In the genomic region with DNA sequence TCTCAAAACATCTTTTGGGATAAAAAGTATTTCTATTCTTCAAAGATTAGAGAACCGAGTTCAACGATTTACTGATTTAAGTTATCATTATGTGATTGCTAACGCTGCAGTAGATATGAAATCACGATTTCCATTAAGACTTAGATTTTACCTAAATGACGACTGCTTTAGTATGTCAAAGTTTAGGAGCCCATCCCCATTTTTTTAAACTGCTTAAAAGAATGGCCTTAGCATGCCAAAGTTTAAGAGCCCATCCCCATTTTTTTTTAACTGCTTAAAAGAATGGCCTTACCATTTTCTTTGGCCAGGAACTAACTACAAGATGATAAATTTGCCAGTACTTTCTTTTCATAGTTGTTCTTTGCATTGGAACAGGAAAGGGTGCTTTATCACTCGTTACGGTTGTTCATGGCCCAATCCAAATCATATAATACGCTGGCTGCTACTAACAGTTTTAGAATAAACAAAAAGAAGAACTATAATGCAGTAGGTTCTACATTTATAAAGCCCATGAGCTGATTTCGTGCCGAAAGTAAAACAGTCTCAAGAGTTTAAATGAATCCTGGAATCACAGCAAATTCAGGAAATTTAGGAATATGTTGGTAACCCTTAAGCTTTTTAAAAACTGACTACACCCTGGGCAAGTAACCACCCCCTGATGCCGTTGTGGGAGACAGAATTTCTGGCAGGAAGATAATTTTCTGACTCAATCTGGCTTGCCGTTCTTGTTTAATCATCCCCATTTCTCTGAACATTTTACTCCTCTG, we compare ENCODE assay signal across 8 cellular contexts. TPM values are rescaled to one million over a fixed set of nuclear protein-coding genes. Genes with fewer than 3 reads are reported as not detected.
DNase-seq lines count a peak whose midpoint lies in the region; ATAC-seq and TF ChIP-seq lines count a peak whose summit lies in the region.

No MANE protein-coding gene starts in this region.

- no peaks in the 10 kb centered on the region for H3K9me3 Mint-ChIP-seq in CD8-positive, alpha-beta T cell

- peak overlapping the region; percentile 99 for H3K27ac Mint-ChIP-seq in CD8-positive, alpha-beta T cell

- H3K36me3 ChIP-seq in CD8-positive, alpha-beta T cell (ENCODE audit: insufficient read depth, low read length): no peaks in the 10 kb centered on the region
- no peaks in the 10 kb centered on the region for H3K36me3 ChIP-seq in KOPT-K1 (ENCODE audit: insufficient read depth, low read length)
- no peaks in the 10 kb centered on the region for H3K36me3 ChIP-seq in ascending aorta
- H3K36me3 ChIP-seq in thyroid gland: no peaks in the 10 kb centered on the region

- intact Hi-C loops in CD8-positive, alpha-beta T cell (cut with DNase I, micrococcal nuclease): loop anchor here (5.0 kb wide), 3 partner anchors 35 to 1415 kb away; partner anchors contain the start of genes GPR171 (in 1 of the 2) and GYG1 (in 1 of the 2)
- intact Hi-C loops in ascending aorta (cut with DNase I): loop anchor here (1.0 to 10.0 kb wide), 6 partner anchors 36 to 592 kb away; partner anchors contain the start of genes EIF2A, RNF13, SELENOT and SERP1
- intact Hi-C loops in thyroid gland (cut with DNase I): no loop called here

- ATAC-seq in CD8-positive, alpha-beta T cell: no peak
- ATAC-seq in HG03439 (IDR thresholded peaks at IDR 0.05; ENCODE audit: unreplicated experiment) (no peak), HG02759 (IDR thresholded peaks at IDR 0.05; ENCODE audit: unreplicated experiment) (no peak)

- H3K27me3 Mint-ChIP-seq in CD8-positive, alpha-beta T cell (ENCODE audit: low read depth): no peaks in the 10 kb centered on the region

- WGBS in thyroid gland, 2 donors: 37 to 38% methylated on average over 12 of the region's 12 CpGs

- no peaks in the 10 kb centered on the region for H3K27me3 ChIP-seq in CD8-positive, alpha-beta T cell (ENCODE audit: insufficient read depth, low read length)
- H3K27me3 ChIP-seq in ascending aorta (no peaks in the 10 kb centered on the region), layer of hippocampus (ENCODE audit: control insufficient read depth, insufficient read depth, low read length) (no peaks in the 10 kb centered on the region), thyroid gland (no peaks in the 10 kb centered on the region)

- H3K4me3 ChIP-seq in CD8-positive, alpha-beta T cell (ENCODE audit: low read depth, low read length): peak overlapping the region; percentile 67
- H3K4me3 ChIP-seq in ascending aorta (peak overlapping the region; percentile 59 to 81), thyroid gland (replicated peaks in 1 of 3) (peak overlapping the region in 2 of 3 donors; percentile 29 to 87)

- CTCF ChIA-PET in CD8-positive, alpha-beta T cell (lab: Charles Lee): interaction anchor here (1.0 to 2.8 kb wide), 3 partner anchors 15 to 23 kb away, joined by 3 to 8 read pairs (median 5); no protein-coding TSS in a partner anchor

- peak in 2 of 7 experiments; percentile 16 to 20 for DNase-seq in CD8-positive, alpha-beta T cell
- DNase-seq in ascending aorta (ENCODE audit: low spot score in 2 of 2): no peak
- DNase-seq in thyroid gland: no peak
- no peak for DNase-seq in NCI-H1048 (lab: John Stamatoyannopoulos, UW)

- no peak for TF ChIP-seq POLR2A in thyroid gland (IDR thresholded peaks at IDR 0.05)

- POLR2A ChIA-PET in CD8-positive, alpha-beta T cell (lab: Charles Lee): interaction anchor here (0.6 to 4.9 kb wide), 11 partner anchors 11 to 795 kb away, joined by 3 to 39 read pairs (median 7); partner anchors contain the start of genes EIF2A, SELENOT, SERP1 and SIAH2

- peaks cover 14% of the 10 kb centered on the region for H3K36me3 Mint-ChIP-seq in CD8-positive, alpha-beta T cell

- peak overlapping the region; percentile 89 for H3K4me3 Mint-ChIP-seq in CD8-positive, alpha-beta T cell

- no peak for TF ChIP-seq CTCF in CD8-positive, alpha-beta T cell (IDR thresholded peaks at IDR 0.05)
- TF ChIP-seq CTCF in ascending aorta (IDR thresholded peaks at IDR 0.05) (no peak), thyroid gland (IDR thresholded peaks at IDR 0.05) (no peak)

- peak overlapping the region; percentile 92 for H3K27ac ChIP-seq in CD8-positive, alpha-beta T cell (ENCODE audit: low read depth, low read length)
- peak overlapping the region; percentile 91 for H3K27ac ChIP-seq in KOPT-K1 (ENCODE audit: low read depth, low read length, poor library complexity, severe bottlenecking)
- H3K27ac ChIP-seq in ascending aorta: peak overlapping the region; percentile 97 to 99
- peak overlapping the region; percentile 99 for H3K27ac ChIP-seq in layer of hippocampus (ENCODE audit: low read depth, low read length)
- H3K27ac ChIP-seq in thyroid gland: peak overlapping the region; percentile 99 to 100 (median 100)

- peaks cover 5% of the 10 kb centered on the region for H3K4me1 ChIP-seq in CD8-positive, alpha-beta T cell (ENCODE audit: insufficient read depth, low read length)
- peaks cover 0 to 3% of the 10 kb centered on the region in 2 donors for H3K4me1 ChIP-seq in ascending aorta
- peaks cover 0 to 9% of the 10 kb centered on the region in 2 donors for H3K4me1 ChIP-seq in thyroid gland

- peaks cover 22% of the 10 kb centered on the region for H3K4me1 Mint-ChIP-seq in CD8-positive, alpha-beta T cell (ENCODE audit: low read depth)

- H3K9me3 ChIP-seq in CD8-positive, alpha-beta T cell (ENCODE audit: low read length): no peaks in the 10 kb centered on the region
- H3K9me3 ChIP-seq in KOPT-K1 (ENCODE audit: insufficient read depth, low read length, poor library complexity, severe bottlenecking) (no peaks in the 10 kb centered on the region), ascending aorta (no peaks in the 10 kb centered on the region), thyroid gland (no peaks in the 10 kb centered on the region)

RNA-seq across cellular contexts. Expression of gene TSC22D2, which starts 0.9 kb away (rescaled TPM):
- total RNA-seq in CD8-positive, alpha-beta T cell: 10 to 100 TPM; 49.3 to 51.7 TPM
- total RNA-seq in ascending aorta (17.9 TPM), thyroid gland (10 to 100 TPM; 14.4 to 35.1 (median 21.2) TPM)
